Comparison of ENCODE assay signal across 8 cellular contexts in genomic region chr16:9077001-9077809, GRCh38. TPM values are rescaled to one million over a fixed set of nuclear protein-coding genes. Genes with fewer than 3 reads are reported as not detected.
DNase-seq lines count a peak whose midpoint lies in the region; ATAC-seq, FAIRE-seq and TF ChIP-seq lines count a peak whose summit lies in the region.

No MANE protein-coding gene starts in this region.

- H3K9me3 ChIP-seq in PC-9 (ENCODE audit: insufficient read depth, low read depth), result no peaks in the 10 kb centered on the region; the same call in 1 of the 2 replicates

- 0 out of 2 replicates have a peak, but pooled peaks have one; percentile 14 for TF ChIP-seq CTCF in PC-9 (conservative IDR thresholded peaks at IDR 0.05)
- TF ChIP-seq CTCF in bronchial epithelial cell (IDR thresholded peaks at IDR 0.05; ENCODE audit: insufficient read depth, low read length, severe bottlenecking), result no peak

- peak overlapping the region; percentile 32 for H3K4me2 ChIP-seq in PC-9

- FAIRE-seq in bronchial epithelial cell (lab: Jason Lieb, UNC), result no peak

- intact Hi-C loops in PC-9 (cut with micrococcal nuclease; ENCODE audit: unreplicated experiment), result loop anchor here (5.0 kb wide), 1 partner anchor 50 kb away; no protein-coding TSS in a partner anchor

- H3K27me3 ChIP-seq in PC-9 (ENCODE audit: insufficient read depth, low read depth) (no peaks in the 10 kb centered on the region), bronchial epithelial cell (ENCODE audit: control insufficient read depth, insufficient read depth, low read length) (no peaks in the 10 kb centered on the region)

- no peaks in the 10 kb centered on the region for H3K9me2 ChIP-seq in PC-9 (ENCODE audit: insufficient read depth)

- no peaks in the 10 kb centered on the region for H3K79me2 ChIP-seq in PC-9 (ENCODE audit: low read depth)

- DNase-seq in activated T-cell treated with anti-CD3 and anti-CD28 coated beads for 48 hours (ENCODE audit: low read depth) (peak; percentile 44), PC-9 (peak; percentile 63 to 78), bronchial epithelial cell (ENCODE audit: low read depth) (peak; percentile 87), NCI-H2227 treated with DMSO at 0.1 percent for 48 hours (lab: John Stamatoyannopoulos, UW) (no peak)
- DNase-seq in activated T-cell treated with anti-CD3 and anti-CD28 coated beads, Interleukin-2, amount 50 U/mL, for 1 hour, result no peak
- DNase-seq in stimulated activated CD4-positive, alpha-beta T cell treated with anti-CD3 and anti-CD28 coated beads, Interleukin-2, amount 100 ng/mL, for 24 hours, result peak; percentile 28 to 35
- DNase-seq in activated CD4-positive, CD25-positive, alpha-beta regulatory T cell treated with anti-CD3 and anti-CD28 coated beads, Interleukin-2, amount 50 U/mL, for 72 hours, result no peak

- 0 out of 2 replicates have a peak overlapping the region, but pooled peaks have one; percentile 37 for H2AFZ ChIP-seq in PC-9

- H3K4me1 ChIP-seq in PC-9 (replicated peaks; ENCODE audit: insufficient read depth), result peaks cover 50% of the 10 kb centered on the region

- BruUV-seq in PC-9 (replicated peaks; lab: Mats Ljungman, UMichigan), result no TSS peak

- no peaks in the 10 kb centered on the region for H3K36me3 ChIP-seq in PC-9 (ENCODE audit: low read depth)
- H3K36me3 ChIP-seq in bronchial epithelial cell (ENCODE audit: control insufficient read depth, insufficient read depth, low read length), result no peaks in the 10 kb centered on the region

- peak overlapping the region; percentile 83 for H3K27ac ChIP-seq in PC-9

- POLR2A ChIA-PET in PC-9 (lab: Charles Lee; ENCODE audit: unreplicated experiment), result interaction anchor here (0.6 kb wide), 2 partner anchors 208 to 1567 kb away, joined by 3 read pairs; no protein-coding TSS in a partner anchor

- ATAC-seq in HG03135 (IDR thresholded peaks at IDR 0.05; ENCODE audit: unreplicated experiment), result no peak

- H4K20me1 ChIP-seq in PC-9 (ENCODE audit: insufficient read depth), result no peaks in the 10 kb centered on the region

- peaks cover 39% of the 10 kb centered on the region for H3F3A ChIP-seq in PC-9 (ENCODE audit: insufficient read depth, low read depth)

- H3K4me3 ChIP-seq in PC-9 (no peak overlapping the region), bronchial epithelial cell (ENCODE audit: low read depth, low read length) (no peak overlapping the region)

- CTCF ChIA-PET in PC-9 (lab: Charles Lee), result no interaction called here

RNA-seq across cellular contexts. Expression of gene HAPSTR1, which starts 14.2 kb away (rescaled TPM):
- total RNA-seq in PC-9 (2021), result 61.1 and 82.8 TPM in 2 replicates
- 66.1 and 91.0 TPM in 2 replicates for total RNA-seq in bronchial epithelial cell

Comparison
In these comparisons a context has a peak if more than half of its experiments do, and no peak if none do; other contexts are left out.
1. DNase-seq: peak in activated T-cell treated with anti-CD3 and anti-CD28 coated beads for 48 hours (single experiment), PC-9 (2 of 2), bronchial epithelial cell (single experiment) and stimulated activated CD4-positive, alpha-beta T cell treated with anti-CD3 and anti-CD28 coated beads, Interleukin-2, amount 100 ng/mL, for 24 hours (2 of 2); none in activated T-cell treated with anti-CD3 and anti-CD28 coated beads, Interleukin-2, amount 50 U/mL, for 1 hour (single experiment), NCI-H2227 treated with DMSO at 0.1 percent for 48 hours (single experiment) and activated CD4-positive, CD25-positive, alpha-beta regulatory T cell treated with anti-CD3 and anti-CD28 coated beads, Interleukin-2, amount 50 U/mL, for 72 hours (single experiment).